In genomic region chr16:87437911-87438610, GRCh38 we compare ENCODE assay signal across 20 cellular contexts. TPM values are rescaled to one million over a fixed set of nuclear protein-coding genes. Genes with fewer than 3 reads are reported as not detected.
DNase-seq lines count a peak whose midpoint lies in the region; ATAC-seq and TF ChIP-seq lines count a peak whose summit lies in the region.
"Had no signal": no experiment of that assay in that cellular context is flagged by ENCODE, and none has a peak within 500 bp of the region (broad histone marks: within the 10 kb centered on the region; RNA-seq: fewer than 3 reads in every experiment).

No MANE protein-coding gene starts in this region.

- intact Hi-C loops in activated CD4-positive, alpha-beta T cell treated with anti-CD3 and anti-CD28 coated beads for 36 hours (cut with DNase I, micrococcal nuclease), result loop anchor here in 1 of 2 experiments (2.0 kb wide), 1 partner anchor 55 kb away; the partner anchor contains the start of gene ZCCHC14
- intact Hi-C loops in activated CD4-positive, alpha-beta T cell treated with anti-CD3 and anti-CD28 coated beads, Interleukin-2, amount 10 ng/mL, durations not matched to agents 24 days and 14 days (cut with micrococcal nuclease), result loop anchor here (5.0 kb wide), 1 partner anchor 54 kb away; the partner anchor contains the start of gene ZCCHC14

- TF ChIP-seq POLR2A in GM18505 (IDR thresholded peaks at IDR 0.05; ENCODE audit: borderline replicate concordance, extremely low read depth, insufficient read depth, insufficient read length), result no peak

- peak overlapping the region; percentile 51 for H3K27ac ChIP-seq in osteoblast (ENCODE audit: low read depth, low read length)
- H3K27ac ChIP-seq: neutrophil had no signal

- POLR2A ChIA-PET in activated CD4-positive, alpha-beta T cell treated with anti-CD3 and anti-CD28 coated beads for 36 hours (lab: Charles Lee), result interaction anchor here (0.6 kb wide), 1 partner anchor 13 kb away, joined by 4 read pairs; no protein-coding TSS in a partner anchor

- H3K27me3 Mint-ChIP-seq in activated CD4-positive, alpha-beta T cell treated with anti-CD3 and anti-CD28 coated beads for 36 hours, result no peaks in the 10 kb centered on the region
- peaks cover 2% of the 10 kb centered on the region for H3K27me3 Mint-ChIP-seq in activated CD4-positive, alpha-beta T cell treated with anti-CD3 and anti-CD28 coated beads, Interleukin-2, amount 10 ng/mL, durations not matched to agents 24 days and 14 days
- H3K27me3 Mint-ChIP-seq: activated T-helper 17 cell treated with anti-CD3 and anti-CD28 coated beads, Interleukin-2, amount 50 U/mL, for 72 hours; CD4-positive, alpha-beta memory T cell had no signal

- no peak overlapping the region for H3K4me3 Mint-ChIP-seq in activated CD4-positive, alpha-beta T cell treated with anti-CD3 and anti-CD28 coated beads for 36 hours
- H3K4me3 Mint-ChIP-seq in activated CD4-positive, alpha-beta T cell treated with anti-CD3 and anti-CD28 coated beads, Interleukin-2, amount 10 ng/mL, durations not matched to agents 24 days and 14 days, result no peak overlapping the region
- H3K4me3 Mint-ChIP-seq: activated CD8-positive, alpha-beta memory T cell treated with anti-CD3 and anti-CD28 coated beads, Interleukin-2, amount 10 ng/mL, durations not matched to agents 7 days and 5 days; activated T-helper 17 cell treated with anti-CD3 and anti-CD28 coated beads, Interleukin-2, amount 50 U/mL, for 72 hours; CD4-positive, alpha-beta memory T cell had no signal

- CTCF ChIA-PET in activated CD4-positive, alpha-beta T cell treated with anti-CD3 and anti-CD28 coated beads for 36 hours (lab: Charles Lee), result no interaction called here

- H3K36me3 ChIP-seq in H7 (replicated peaks; ENCODE audit: control insufficient read depth, insufficient read depth, low read length) (no peaks in the 10 kb centered on the region; the same call in 1 of the 2 replicates), osteoblast (ENCODE audit: insufficient read depth, low read length) (no peaks in the 10 kb centered on the region)
- H3K36me3 ChIP-seq: left ventricle myocardium inferior, neutrophil had no signal

- H3K36me3 Mint-ChIP-seq in activated CD4-positive, alpha-beta T cell treated with anti-CD3 and anti-CD28 coated beads for 36 hours (ENCODE audit: low read depth), result peaks cover 2% of the 10 kb centered on the region
- peaks cover 3% of the 10 kb centered on the region for H3K36me3 Mint-ChIP-seq in activated CD4-positive, alpha-beta T cell treated with anti-CD3 and anti-CD28 coated beads, Interleukin-2, amount 10 ng/mL, durations not matched to agents 24 days and 14 days (ENCODE audit: low read depth)
- H3K36me3 Mint-ChIP-seq: activated CD8-positive, alpha-beta memory T cell treated with anti-CD3 and anti-CD28 coated beads, Interleukin-2, amount 10 ng/mL, durations not matched to agents 7 days and 5 days had no signal

- H3K9me3 ChIP-seq in osteoblast (ENCODE audit: low read depth, low read length), result no peaks in the 10 kb centered on the region
- H3K9me3 ChIP-seq: left ventricle myocardium inferior, neutrophil had no signal

- no peak overlapping the region for H3K4me2 ChIP-seq in osteoblast (ENCODE audit: insufficient read depth, low read length)

- peaks cover 60% of the 10 kb centered on the region for H4K20me1 ChIP-seq in osteoblast (ENCODE audit: insufficient read depth, low read length)

- peaks cover 72% of the 10 kb centered on the region for H3K79me2 ChIP-seq in osteoblast (ENCODE audit: insufficient read depth, low read length)

- peaks cover 32% of the 10 kb centered on the region for H3K4me1 Mint-ChIP-seq in activated CD4-positive, alpha-beta T cell treated with anti-CD3 and anti-CD28 coated beads for 36 hours
- H3K4me1 Mint-ChIP-seq in activated CD4-positive, alpha-beta T cell treated with anti-CD3 and anti-CD28 coated beads, Interleukin-2, amount 10 ng/mL, durations not matched to agents 24 days and 14 days, result peaks cover 15% of the 10 kb centered on the region

- H3K27ac Mint-ChIP-seq in activated CD4-positive, alpha-beta T cell treated with anti-CD3 and anti-CD28 coated beads for 36 hours, result peak overlapping the region; percentile 29
- no peak overlapping the region for H3K27ac Mint-ChIP-seq in activated CD4-positive, alpha-beta T cell treated with anti-CD3 and anti-CD28 coated beads, Interleukin-2, amount 10 ng/mL, durations not matched to agents 24 days and 14 days
- H3K27ac Mint-ChIP-seq: activated CD8-positive, alpha-beta memory T cell treated with anti-CD3 and anti-CD28 coated beads, Interleukin-2, amount 10 ng/mL, durations not matched to agents 7 days and 5 days; activated T-helper 17 cell treated with anti-CD3 and anti-CD28 coated beads, Interleukin-2, amount 50 U/mL, for 72 hours; CD4-positive, alpha-beta memory T cell had no signal

- no peak overlapping the region for H2AFZ ChIP-seq in osteoblast (ENCODE audit: low read length)

- no peaks in the 10 kb centered on the region for H3K27me3 ChIP-seq in H7 (ENCODE audit: control insufficient read depth, insufficient read depth, low read length)
- H3K27me3 ChIP-seq in osteoblast (ENCODE audit: insufficient read depth, low read length), result no peaks in the 10 kb centered on the region

- H3K4me1 ChIP-seq in osteoblast (ENCODE audit: insufficient read depth, low read length), result peaks cover 29% of the 10 kb centered on the region

- no peak for TF ChIP-seq CTCF in osteoblast (IDR thresholded peaks at IDR 0.05; ENCODE audit: extremely low read depth, low read depth, low read length)

- no peaks in the 10 kb centered on the region for H3K9me3 Mint-ChIP-seq in activated CD4-positive, alpha-beta T cell treated with anti-CD3 and anti-CD28 coated beads for 36 hours (ENCODE audit: low read depth)
- H3K9me3 Mint-ChIP-seq in activated CD4-positive, alpha-beta T cell treated with anti-CD3 and anti-CD28 coated beads, Interleukin-2, amount 10 ng/mL, durations not matched to agents 24 days and 14 days, result no peaks in the 10 kb centered on the region
- H3K9me3 Mint-ChIP-seq: activated T-helper 17 cell treated with anti-CD3 and anti-CD28 coated beads, Interleukin-2, amount 50 U/mL, for 72 hours; CD4-positive, alpha-beta memory T cell had no signal

- DNase-seq in activated CD4-positive, alpha-beta T cell treated with anti-CD3 and anti-CD28 coated beads for 36 hours, result no peak
- no peak for DNase-seq in activated CD4-positive, alpha-beta T cell treated with anti-CD3 and anti-CD28 coated beads, Interleukin-2, amount 10 ng/mL, durations not matched to agents 24 days and 14 days
- DNase-seq in H7 (peak; percentile 62), cerebellar cortex (ENCODE audit: low spot score) (peak; percentile 93), osteoblast (ENCODE audit: insufficient read length, low spot score, missing footprints) (peak; percentile 68), NAMALWA (ENCODE audit: low spot score) (no peak)
- DNase-seq: activated CD4-positive, alpha-beta T cell treated with anti-CD3 and anti-CD28 coated beads for 4 hours; activated CD8-positive, alpha-beta memory T cell treated with anti-CD3 and anti-CD28 coated beads, Interleukin-2, amount 10 ng/mL, durations not matched to agents 7 days and 5 days; amniotic stem cell; CD4-positive, alpha-beta memory T cell; EL; left ventricle myocardium inferior; NCI-H2227 treated with DMSO at 0.1 percent for 48 hours; stimulated activated CD4-positive, alpha-beta T cell treated with anti-CD3 and anti-CD28 coated beads, Interleukin-12 subunit alpha, Interleukin-12 subunit beta, amount 100 ng/mL, for 4 hours; stimulated activated CD8-positive, alpha-beta memory T cell treated with anti-CD3 and anti-CD28 coated beads, Interleukin-4, amount 100 ng/mL, for 48 hours had no signal

- no peak overlapping the region for H3K4me3 ChIP-seq in H7 (ENCODE audit: insufficient read depth, low read depth, low read length)
- no peak overlapping the region for H3K4me3 ChIP-seq in osteoblast (ENCODE audit: insufficient read depth, low read length)
- H3K4me3 ChIP-seq: left ventricle myocardium inferior had no signal

- ATAC-seq in activated CD4-positive, alpha-beta T cell treated with anti-CD3 and anti-CD28 coated beads for 36 hours, result no peak
- ATAC-seq in GM18505 (IDR thresholded peaks at IDR 0.05; ENCODE audit: unreplicated experiment) (no peak), GM21447 (IDR thresholded peaks at IDR 0.05; ENCODE audit: unreplicated experiment) (no peak)
- ATAC-seq: activated CD8-positive, alpha-beta memory T cell treated with anti-CD3 and anti-CD28 coated beads, Interleukin-2, amount 10 ng/mL, durations not matched to agents 7 days and 5 days; activated T-helper 17 cell treated with anti-CD3 and anti-CD28 coated beads, Interleukin-2, amount 50 U/mL, for 72 hours; esophagus mucosa had no signal

RNA-seq across cellular contexts. Expression of gene MAP1LC3B, which starts 45.9 kb away (rescaled TPM):
- total RNA-seq in activated CD4-positive, alpha-beta T cell treated with anti-CD3 and anti-CD28 coated beads for 36 hours, result 10 to 100 TPM; 49.7 to 62.1 TPM
- 37.6 and 38.3 TPM in 2 replicates for total RNA-seq in activated CD4-positive, alpha-beta T cell treated with anti-CD3 and anti-CD28 coated beads, Interleukin-2, amount 10 ng/mL, durations not matched to agents 24 days and 14 days
- 15.8 and 20.1 TPM in 2 replicates for total RNA-seq in H7 (2014; rRNA removed; shearing (Covaris generic))
- 44.5 and 62.5 TPM in 2 replicates for total RNA-seq in osteoblast

RNA-seq across cellular contexts. Expression of gene FBXO31, which starts 54.5 kb away (rescaled TPM):
- 10 to 100 TPM; 26.8 to 33.0 TPM for total RNA-seq in activated CD4-positive, alpha-beta T cell treated with anti-CD3 and anti-CD28 coated beads for 36 hours
- total RNA-seq in activated CD4-positive, alpha-beta T cell treated with anti-CD3 and anti-CD28 coated beads, Interleukin-2, amount 10 ng/mL, durations not matched to agents 24 days and 14 days, result 37.1 and 38.9 TPM in 2 replicates
- total RNA-seq in H7 (2014; rRNA removed; shearing (Covaris generic)), result 24.4 and 27.6 TPM in 2 replicates
- total RNA-seq in osteoblast, result 31.2 and 33.3 TPM in 2 replicates

RNA-seq across cellular contexts. Expression of gene ZCCHC14, which starts 54.8 kb away (rescaled TPM):
- total RNA-seq in activated CD4-positive, alpha-beta T cell treated with anti-CD3 and anti-CD28 coated beads for 36 hours, result 10 to 100 TPM; 10.1 to 12.9 TPM
- 11.6 and 12.0 TPM in 2 replicates for total RNA-seq in activated CD4-positive, alpha-beta T cell treated with anti-CD3 and anti-CD28 coated beads, Interleukin-2, amount 10 ng/mL, durations not matched to agents 24 days and 14 days
- 12.2 and 13.3 TPM in 2 replicates for total RNA-seq in H7 (2014; rRNA removed; shearing (Covaris generic))
- 36.9 and 41.8 TPM in 2 replicates for total RNA-seq in osteoblast

Comparison
In these comparisons a context has a peak if more than half of its experiments do, and no peak if none do; other contexts are left out.
1. DNase-seq: peak in H7 (single experiment), cerebellar cortex (single experiment) and osteoblast (single experiment); none in activated CD4-positive, alpha-beta T cell treated with anti-CD3 and anti-CD28 coated beads for 36 hours (single experiment), activated CD4-positive, alpha-beta T cell treated with anti-CD3 and anti-CD28 coated beads, Interleukin-2, amount 10 ng/mL, durations not matched to agents 24 days and 14 days (single experiment) and NAMALWA (single experiment).